1 cellular context compared by ENCODE assay signal in the genomic region with DNA sequence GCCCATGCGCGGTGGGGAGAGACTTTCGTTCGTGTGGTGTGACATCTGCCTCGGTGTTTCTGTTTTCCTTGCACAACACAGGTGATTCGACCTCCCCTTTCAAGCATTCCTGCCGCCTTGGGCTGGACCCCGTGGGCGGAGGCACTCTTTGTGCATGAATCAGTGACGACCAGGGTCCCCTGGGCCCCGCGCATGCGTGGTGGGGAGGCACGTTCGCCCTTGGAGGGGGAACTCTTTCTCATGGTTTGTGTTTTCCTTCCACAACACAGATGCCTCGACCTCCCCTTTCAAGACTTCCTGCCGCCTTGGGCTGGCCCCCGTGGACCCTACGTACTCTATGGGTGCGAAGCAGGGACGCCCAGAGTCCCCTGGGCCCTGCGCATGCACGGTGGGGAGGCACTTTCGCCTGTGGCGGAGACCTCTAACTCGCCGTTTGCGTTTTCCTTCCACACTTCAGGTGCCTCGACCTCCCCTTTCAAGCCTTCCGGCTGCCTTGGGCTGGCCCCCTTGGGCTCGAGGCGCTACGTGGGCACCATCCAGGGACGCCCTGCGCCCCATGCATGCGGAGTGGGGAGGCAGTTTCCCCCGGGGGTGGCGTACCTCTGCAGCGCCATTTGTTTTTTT.
TF ChIP-seq lines count a peak whose summit lies in the region.

No MANE protein-coding gene starts in this region.

TF ChIP-seq in K562, 482 proteins besides CTCF, POLR2A, EP300 and RAD21 (continued from another document):
- TF ChIP-seq, protein P1, sequence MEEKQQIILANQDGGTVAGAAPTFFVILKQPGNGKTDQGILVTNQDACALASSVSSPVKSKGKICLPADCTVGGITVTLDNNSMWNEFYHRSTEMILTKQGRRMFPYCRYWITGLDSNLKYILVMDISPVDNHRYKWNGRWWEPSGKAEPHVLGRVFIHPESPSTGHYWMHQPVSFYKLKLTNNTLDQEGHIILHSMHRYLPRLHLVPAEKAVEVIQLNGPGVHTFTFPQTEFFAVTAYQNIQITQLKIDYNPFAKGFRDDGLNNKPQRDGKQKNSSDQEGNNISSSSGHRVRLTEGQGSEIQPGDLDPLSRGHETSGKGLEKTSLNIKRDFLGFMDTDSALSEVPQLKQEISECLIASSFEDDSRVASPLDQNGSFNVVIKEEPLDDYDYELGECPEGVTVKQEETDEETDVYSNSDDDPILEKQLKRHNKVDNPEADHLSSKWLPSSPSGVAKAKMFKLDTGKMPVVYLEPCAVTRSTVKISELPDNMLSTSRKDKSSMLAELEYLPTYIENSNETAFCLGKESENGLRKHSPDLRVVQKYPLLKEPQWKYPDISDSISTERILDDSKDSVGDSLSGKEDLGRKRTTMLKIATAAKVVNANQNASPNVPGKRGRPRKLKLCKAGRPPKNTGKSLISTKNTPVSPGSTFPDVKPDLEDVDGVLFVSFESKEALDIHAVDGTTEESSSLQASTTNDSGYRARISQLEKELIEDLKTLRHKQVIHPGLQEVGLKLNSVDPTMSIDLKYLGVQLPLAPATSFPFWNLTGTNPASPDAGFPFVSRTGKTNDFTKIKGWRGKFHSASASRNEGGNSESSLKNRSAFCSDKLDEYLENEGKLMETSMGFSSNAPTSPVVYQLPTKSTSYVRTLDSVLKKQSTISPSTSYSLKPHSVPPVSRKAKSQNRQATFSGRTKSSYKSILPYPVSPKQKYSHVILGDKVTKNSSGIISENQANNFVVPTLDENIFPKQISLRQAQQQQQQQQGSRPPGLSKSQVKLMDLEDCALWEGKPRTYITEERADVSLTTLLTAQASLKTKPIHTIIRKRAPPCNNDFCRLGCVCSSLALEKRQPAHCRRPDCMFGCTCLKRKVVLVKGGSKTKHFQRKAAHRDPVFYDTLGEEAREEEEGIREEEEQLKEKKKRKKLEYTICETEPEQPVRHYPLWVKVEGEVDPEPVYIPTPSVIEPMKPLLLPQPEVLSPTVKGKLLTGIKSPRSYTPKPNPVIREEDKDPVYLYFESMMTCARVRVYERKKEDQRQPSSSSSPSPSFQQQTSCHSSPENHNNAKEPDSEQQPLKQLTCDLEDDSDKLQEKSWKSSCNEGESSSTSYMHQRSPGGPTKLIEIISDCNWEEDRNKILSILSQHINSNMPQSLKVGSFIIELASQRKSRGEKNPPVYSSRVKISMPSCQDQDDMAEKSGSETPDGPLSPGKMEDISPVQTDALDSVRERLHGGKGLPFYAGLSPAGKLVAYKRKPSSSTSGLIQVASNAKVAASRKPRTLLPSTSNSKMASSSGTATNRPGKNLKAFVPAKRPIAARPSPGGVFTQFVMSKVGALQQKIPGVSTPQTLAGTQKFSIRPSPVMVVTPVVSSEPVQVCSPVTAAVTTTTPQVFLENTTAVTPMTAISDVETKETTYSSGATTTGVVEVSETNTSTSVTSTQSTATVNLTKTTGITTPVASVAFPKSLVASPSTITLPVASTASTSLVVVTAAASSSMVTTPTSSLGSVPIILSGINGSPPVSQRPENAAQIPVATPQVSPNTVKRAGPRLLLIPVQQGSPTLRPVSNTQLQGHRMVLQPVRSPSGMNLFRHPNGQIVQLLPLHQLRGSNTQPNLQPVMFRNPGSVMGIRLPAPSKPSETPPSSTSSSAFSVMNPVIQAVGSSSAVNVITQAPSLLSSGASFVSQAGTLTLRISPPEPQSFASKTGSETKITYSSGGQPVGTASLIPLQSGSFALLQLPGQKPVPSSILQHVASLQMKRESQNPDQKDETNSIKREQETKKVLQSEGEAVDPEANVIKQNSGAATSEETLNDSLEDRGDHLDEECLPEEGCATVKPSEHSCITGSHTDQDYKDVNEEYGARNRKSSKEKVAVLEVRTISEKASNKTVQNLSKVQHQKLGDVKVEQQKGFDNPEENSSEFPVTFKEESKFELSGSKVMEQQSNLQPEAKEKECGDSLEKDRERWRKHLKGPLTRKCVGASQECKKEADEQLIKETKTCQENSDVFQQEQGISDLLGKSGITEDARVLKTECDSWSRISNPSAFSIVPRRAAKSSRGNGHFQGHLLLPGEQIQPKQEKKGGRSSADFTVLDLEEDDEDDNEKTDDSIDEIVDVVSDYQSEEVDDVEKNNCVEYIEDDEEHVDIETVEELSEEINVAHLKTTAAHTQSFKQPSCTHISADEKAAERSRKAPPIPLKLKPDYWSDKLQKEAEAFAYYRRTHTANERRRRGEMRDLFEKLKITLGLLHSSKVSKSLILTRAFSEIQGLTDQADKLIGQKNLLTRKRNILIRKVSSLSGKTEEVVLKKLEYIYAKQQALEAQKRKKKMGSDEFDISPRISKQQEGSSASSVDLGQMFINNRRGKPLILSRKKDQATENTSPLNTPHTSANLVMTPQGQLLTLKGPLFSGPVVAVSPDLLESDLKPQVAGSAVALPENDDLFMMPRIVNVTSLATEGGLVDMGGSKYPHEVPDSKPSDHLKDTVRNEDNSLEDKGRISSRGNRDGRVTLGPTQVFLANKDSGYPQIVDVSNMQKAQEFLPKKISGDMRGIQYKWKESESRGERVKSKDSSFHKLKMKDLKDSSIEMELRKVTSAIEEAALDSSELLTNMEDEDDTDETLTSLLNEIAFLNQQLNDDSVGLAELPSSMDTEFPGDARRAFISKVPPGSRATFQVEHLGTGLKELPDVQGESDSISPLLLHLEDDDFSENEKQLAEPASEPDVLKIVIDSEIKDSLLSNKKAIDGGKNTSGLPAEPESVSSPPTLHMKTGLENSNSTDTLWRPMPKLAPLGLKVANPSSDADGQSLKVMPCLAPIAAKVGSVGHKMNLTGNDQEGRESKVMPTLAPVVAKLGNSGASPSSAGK (IDR thresholded peaks at IDR 0.05): peak; percentile 29; the same call in 1 of the 2 replicates
- TF ChIP-seq, protein P2, sequence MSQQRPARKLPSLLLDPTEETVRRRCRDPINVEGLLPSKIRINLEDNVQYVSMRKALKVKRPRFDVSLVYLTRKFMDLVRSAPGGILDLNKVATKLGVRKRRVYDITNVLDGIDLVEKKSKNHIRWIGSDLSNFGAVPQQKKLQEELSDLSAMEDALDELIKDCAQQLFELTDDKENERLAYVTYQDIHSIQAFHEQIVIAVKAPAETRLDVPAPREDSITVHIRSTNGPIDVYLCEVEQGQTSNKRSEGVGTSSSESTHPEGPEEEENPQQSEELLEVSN (IDR thresholded peaks at IDR 0.05; ENCODE audit: borderline replicate concordance in 1 of 2, extremely low read depth in 1 of 2, insufficient read depth in 1 of 2, insufficient read length in 1 of 2, low read depth in 1 of 2, low read length in 1 of 2, poor library complexity in 1 of 2, severe bottlenecking in 1 of 2): peak in 1 of 2 experiments; percentile 20
- TF ChIP-seq ZBTB7A (IDR thresholded peaks at IDR 0.05; ENCODE audit: borderline replicate concordance, control insufficient read depth, low read depth, low read length) (0 out of 2 replicates have a peak, but pooled peaks have one; percentile 28), ZNF766 (CRISPR knock-in tag; conservative IDR thresholded peaks at IDR 0.05) (no peak), EGR1 (conservative IDR thresholded peaks at IDR 0.05) (peak; percentile 74), ZNF436 (CRISPR knock-in tag; IDR thresholded peaks at IDR 0.05) (no peak), SAFB (IDR thresholded peaks at IDR 0.05; ENCODE audit: borderline replicate concordance, low read depth, low read length) (no peak), NFIX (CRISPR knock-in tag; IDR thresholded peaks at IDR 0.05; ENCODE audit: low read depth) (no peak), RAD51 (IDR thresholded peaks at IDR 0.05; ENCODE audit: borderline replicate concordance, low read depth) (no peak), POLR3A (IDR thresholded peaks at IDR 0.05; ENCODE audit: borderline replicate concordance, extremely low read depth, insufficient read depth, insufficient read length) (no peak), SREBF1 (IDR thresholded peaks at IDR 0.05; ENCODE audit: borderline replicate concordance, low read depth, low read length) (no peak)
- TF ChIP-seq, protein P3, sequence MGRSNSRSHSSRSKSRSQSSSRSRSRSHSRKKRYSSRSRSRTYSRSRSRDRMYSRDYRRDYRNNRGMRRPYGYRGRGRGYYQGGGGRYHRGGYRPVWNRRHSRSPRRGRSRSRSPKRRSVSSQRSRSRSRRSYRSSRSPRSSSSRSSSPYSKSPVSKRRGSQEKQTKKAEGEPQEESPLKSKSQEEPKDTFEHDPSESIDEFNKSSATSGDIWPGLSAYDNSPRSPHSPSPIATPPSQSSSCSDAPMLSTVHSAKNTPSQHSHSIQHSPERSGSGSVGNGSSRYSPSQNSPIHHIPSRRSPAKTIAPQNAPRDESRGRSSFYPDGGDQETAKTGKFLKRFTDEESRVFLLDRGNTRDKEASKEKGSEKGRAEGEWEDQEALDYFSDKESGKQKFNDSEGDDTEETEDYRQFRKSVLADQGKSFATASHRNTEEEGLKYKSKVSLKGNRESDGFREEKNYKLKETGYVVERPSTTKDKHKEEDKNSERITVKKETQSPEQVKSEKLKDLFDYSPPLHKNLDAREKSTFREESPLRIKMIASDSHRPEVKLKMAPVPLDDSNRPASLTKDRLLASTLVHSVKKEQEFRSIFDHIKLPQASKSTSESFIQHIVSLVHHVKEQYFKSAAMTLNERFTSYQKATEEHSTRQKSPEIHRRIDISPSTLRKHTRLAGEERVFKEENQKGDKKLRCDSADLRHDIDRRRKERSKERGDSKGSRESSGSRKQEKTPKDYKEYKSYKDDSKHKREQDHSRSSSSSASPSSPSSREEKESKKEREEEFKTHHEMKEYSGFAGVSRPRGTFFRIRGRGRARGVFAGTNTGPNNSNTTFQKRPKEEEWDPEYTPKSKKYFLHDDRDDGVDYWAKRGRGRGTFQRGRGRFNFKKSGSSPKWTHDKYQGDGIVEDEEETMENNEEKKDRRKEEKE (IDR thresholded peaks at IDR 0.05; ENCODE audit: borderline replicate concordance in 1 of 2, control insufficient read depth in 1 of 2, low read depth in 2 of 2, low read length in 1 of 2): no peak
- TF ChIP-seq, protein P4, sequence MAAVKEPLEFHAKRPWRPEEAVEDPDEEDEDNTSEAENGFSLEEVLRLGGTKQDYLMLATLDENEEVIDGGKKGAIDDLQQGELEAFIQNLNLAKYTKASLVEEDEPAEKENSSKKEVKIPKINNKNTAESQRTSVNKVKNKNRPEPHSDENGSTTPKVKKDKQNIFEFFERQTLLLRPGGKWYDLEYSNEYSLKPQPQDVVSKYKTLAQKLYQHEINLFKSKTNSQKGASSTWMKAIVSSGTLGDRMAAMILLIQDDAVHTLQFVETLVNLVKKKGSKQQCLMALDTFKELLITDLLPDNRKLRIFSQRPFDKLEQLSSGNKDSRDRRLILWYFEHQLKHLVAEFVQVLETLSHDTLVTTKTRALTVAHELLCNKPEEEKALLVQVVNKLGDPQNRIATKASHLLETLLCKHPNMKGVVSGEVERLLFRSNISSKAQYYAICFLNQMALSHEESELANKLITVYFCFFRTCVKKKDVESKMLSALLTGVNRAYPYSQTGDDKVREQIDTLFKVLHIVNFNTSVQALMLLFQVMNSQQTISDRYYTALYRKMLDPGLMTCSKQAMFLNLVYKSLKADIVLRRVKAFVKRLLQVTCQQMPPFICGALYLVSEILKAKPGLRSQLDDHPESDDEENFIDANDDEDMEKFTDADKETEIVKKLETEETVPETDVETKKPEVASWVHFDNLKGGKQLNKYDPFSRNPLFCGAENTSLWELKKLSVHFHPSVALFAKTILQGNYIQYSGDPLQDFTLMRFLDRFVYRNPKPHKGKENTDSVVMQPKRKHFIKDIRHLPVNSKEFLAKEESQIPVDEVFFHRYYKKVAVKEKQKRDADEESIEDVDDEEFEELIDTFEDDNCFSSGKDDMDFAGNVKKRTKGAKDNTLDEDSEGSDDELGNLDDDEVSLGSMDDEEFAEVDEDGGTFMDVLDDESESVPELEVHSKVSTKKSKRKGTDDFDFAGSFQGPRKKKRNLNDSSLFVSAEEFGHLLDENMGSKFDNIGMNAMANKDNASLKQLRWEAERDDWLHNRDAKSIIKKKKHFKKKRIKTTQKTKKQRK (IDR thresholded peaks at IDR 0.05; ENCODE audit: borderline replicate concordance, low read depth, low read length): no peak
- TF ChIP-seq, protein P5, sequence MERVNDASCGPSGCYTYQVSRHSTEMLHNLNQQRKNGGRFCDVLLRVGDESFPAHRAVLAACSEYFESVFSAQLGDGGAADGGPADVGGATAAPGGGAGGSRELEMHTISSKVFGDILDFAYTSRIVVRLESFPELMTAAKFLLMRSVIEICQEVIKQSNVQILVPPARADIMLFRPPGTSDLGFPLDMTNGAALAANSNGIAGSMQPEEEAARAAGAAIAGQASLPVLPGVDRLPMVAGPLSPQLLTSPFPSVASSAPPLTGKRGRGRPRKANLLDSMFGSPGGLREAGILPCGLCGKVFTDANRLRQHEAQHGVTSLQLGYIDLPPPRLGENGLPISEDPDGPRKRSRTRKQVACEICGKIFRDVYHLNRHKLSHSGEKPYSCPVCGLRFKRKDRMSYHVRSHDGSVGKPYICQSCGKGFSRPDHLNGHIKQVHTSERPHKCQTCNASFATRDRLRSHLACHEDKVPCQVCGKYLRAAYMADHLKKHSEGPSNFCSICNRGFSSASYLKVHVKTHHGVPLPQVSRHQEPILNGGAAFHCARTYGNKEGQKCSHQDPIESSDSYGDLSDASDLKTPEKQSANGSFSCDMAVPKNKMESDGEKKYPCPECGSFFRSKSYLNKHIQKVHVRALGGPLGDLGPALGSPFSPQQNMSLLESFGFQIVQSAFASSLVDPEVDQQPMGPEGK (CRISPR knock-in tag; IDR thresholded peaks at IDR 0.05; ENCODE audit: borderline replicate concordance): no peak
TF ChIP-seq in K562: peak in this region for 7.
